17 cellular contexts compared by ENCODE assay signal in the genomic region with DNA sequence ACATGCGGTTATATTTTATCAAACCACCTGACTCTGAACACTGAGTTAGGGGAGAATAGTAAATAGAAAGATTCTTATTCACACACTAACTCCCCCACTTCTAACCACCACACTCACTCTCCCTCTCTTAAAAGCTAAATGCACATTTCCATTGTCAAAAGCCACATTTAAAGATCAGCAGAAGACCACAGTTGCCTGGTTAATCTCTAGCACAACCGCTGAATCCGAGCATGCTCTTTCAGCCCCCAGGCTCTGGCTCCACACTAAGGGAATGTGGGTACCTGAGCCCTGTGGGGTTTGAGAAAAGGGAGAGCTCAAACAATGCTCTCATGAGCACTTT. TPM values are rescaled to one million over a fixed set of nuclear protein-coding genes. Genes with fewer than 3 reads are reported as not detected.
DNase-seq lines count a peak whose midpoint lies in the region; ATAC-seq and TF ChIP-seq lines count a peak whose summit lies in the region.
"Had no signal": no experiment of that assay in that cellular context is flagged by ENCODE, and none has a peak within 500 bp of the region (broad histone marks: within the 10 kb centered on the region; RNA-seq: fewer than 3 reads in every experiment).

No MANE protein-coding gene starts in this region.

- ATAC-seq in activated naive CD8-positive, alpha-beta T cell treated with anti-CD3 and anti-CD28 coated beads, Interleukin-2, amount 50 U/mL, for 24 hours: peak; percentile 89
- ATAC-seq: stimulated activated effector memory CD8-positive, alpha-beta T cell treated with anti-CD3 and anti-CD28 coated beads, Interleukin-12 subunit alpha, Interleukin-12 subunit beta, amount 100 ng/mL, for 72 hours had no signal

- H3K27me3 ChIP-seq in MM.1S (replicated peaks; ENCODE audit: insufficient read depth, low read length): no peaks in the 10 kb centered on the region
- H3K27me3 ChIP-seq: brain microvascular endothelial cell had no signal

- DNase-seq in activated CD4-positive, alpha-beta T cell treated with anti-CD3 and anti-CD28 coated beads, Interleukin-2, amount 10 ng/mL, durations not matched to agents 24 days and 14 days: peak; percentile 71
- no peak for DNase-seq in activated CD4-positive, alpha-beta T cell treated with anti-CD3 and anti-CD28 coated beads, Interleukin-2, amount 50 U/mL, for 48 hours
- DNase-seq in MM.1S (no peak), progenitor cell of endocrine pancreas (ENCODE audit: low spot score, unreplicated experiment) (no peak), cerebellar cortex (ENCODE audit: low spot score) (no peak), middle frontal gyrus (ENCODE audit: extremely low spot score, low spot score) (no peak)
- DNase-seq in activated naive CD8-positive, alpha-beta T cell treated with anti-CD3 and anti-CD28 coated beads, Interleukin-2, amount 50 U/mL, for 24 hours: no peak
- no peak for DNase-seq in stimulated activated CD8-positive, alpha-beta memory T cell treated with anti-CD3 and anti-CD28 coated beads, Interleukin-4, amount 100 ng/mL, for 48 hours
- DNase-seq: brain microvascular endothelial cell; Caco-2; foreskin melanocyte; immature natural killer cell; mammary epithelial cell; NCI-H1092; nucleus accumbens; stimulated activated CD4-positive, alpha-beta T cell treated with anti-CD3 and anti-CD28 coated beads, Interleukin-4, amount 100 ng/mL, for 4 hours had no signal

- no peaks in the 10 kb centered on the region for H3K27me3 Mint-ChIP-seq in activated CD4-positive, alpha-beta T cell treated with anti-CD3 and anti-CD28 coated beads, Interleukin-2, amount 10 ng/mL, durations not matched to agents 24 days and 14 days
- H3K27me3 Mint-ChIP-seq in activated naive CD8-positive, alpha-beta T cell treated with anti-CD3 and anti-CD28 coated beads, Interleukin-2, amount 50 U/mL, for 24 hours: no peaks in the 10 kb centered on the region
- H3K27me3 Mint-ChIP-seq in progenitor cell of endocrine pancreas: no peaks in the 10 kb centered on the region

- H4K20me1 ChIP-seq in MM.1S (ENCODE audit: insufficient read depth, low read length): no peaks in the 10 kb centered on the region

- no peaks in the 10 kb centered on the region for H3K9me2 ChIP-seq in MM.1S (replicated peaks; ENCODE audit: insufficient read depth, low read length)

- TF ChIP-seq CTCF in MM.1S (IDR thresholded peaks at IDR 0.05; ENCODE audit: low read length): no peak
- no peak for TF ChIP-seq CTCF in progenitor cell of endocrine pancreas (IDR thresholded peaks at IDR 0.05; ENCODE audit: unreplicated experiment)

- H3K4me3 ChIP-seq in MM.1S (ENCODE audit: low read length): no peak overlapping the region; the same call in 1 of the 2 replicates

- no peak overlapping the region for H2AFZ ChIP-seq in MM.1S (ENCODE audit: low read length)

- intact Hi-C loops in activated CD4-positive, alpha-beta T cell treated with anti-CD3 and anti-CD28 coated beads, Interleukin-2, amount 10 ng/mL, durations not matched to agents 24 days and 14 days (cut with micrococcal nuclease): loop anchor here (1.0 to 5.0 kb wide), 2 partner anchors 16 to 35 kb away; a partner anchor contains a TSS

- peak overlapping the region; percentile 57; the same call in 1 of the 2 replicates for H3K4me2 ChIP-seq in MM.1S (ENCODE audit: low read depth, low read length)

- peak overlapping the region; percentile 13; the same call in 1 of the 2 replicates for H3K9ac ChIP-seq in MM.1S (ENCODE audit: low read length)

- H3K36me3 ChIP-seq in MM.1S (replicated peaks; ENCODE audit: insufficient read depth, low read length): no peaks in the 10 kb centered on the region
- H3K36me3 ChIP-seq: brain microvascular endothelial cell had no signal

- H3K9me3 ChIP-seq in MM.1S (replicated peaks; ENCODE audit: insufficient read depth, low read length): no peaks in the 10 kb centered on the region
- H3K9me3 ChIP-seq: Caco-2 had no signal

- H3K79me2 ChIP-seq in MM.1S (ENCODE audit: low read length): peaks cover 28% of the 10 kb centered on the region

- H3K4me3 Mint-ChIP-seq in activated CD4-positive, alpha-beta T cell treated with anti-CD3 and anti-CD28 coated beads, Interleukin-2, amount 10 ng/mL, durations not matched to agents 24 days and 14 days: peak overlapping the region; percentile 63
- no peak overlapping the region for H3K4me3 Mint-ChIP-seq in activated naive CD8-positive, alpha-beta T cell treated with anti-CD3 and anti-CD28 coated beads, Interleukin-2, amount 50 U/mL, for 24 hours
- H3K4me3 Mint-ChIP-seq in progenitor cell of endocrine pancreas (ENCODE audit: low read depth): peak overlapping the region; percentile 36
- H3K4me3 Mint-ChIP-seq: immature natural killer cell; stimulated activated effector memory CD8-positive, alpha-beta T cell treated with anti-CD3 and anti-CD28 coated beads, Interleukin-12 subunit alpha, Interleukin-12 subunit beta, amount 100 ng/mL, for 72 hours had no signal

- peak overlapping the region; percentile 75 for H3K27ac ChIP-seq in MM.1S (ENCODE audit: low read length)
- H3K27ac ChIP-seq: brain microvascular endothelial cell had no signal

- H3K27ac Mint-ChIP-seq in activated CD4-positive, alpha-beta T cell treated with anti-CD3 and anti-CD28 coated beads, Interleukin-2, amount 10 ng/mL, durations not matched to agents 24 days and 14 days: peak overlapping the region; percentile 26
- H3K27ac Mint-ChIP-seq in activated naive CD8-positive, alpha-beta T cell treated with anti-CD3 and anti-CD28 coated beads, Interleukin-2, amount 50 U/mL, for 24 hours: no peak overlapping the region
- peak overlapping the region; percentile 95 for H3K27ac Mint-ChIP-seq in progenitor cell of endocrine pancreas
- H3K27ac Mint-ChIP-seq: stimulated activated effector memory CD8-positive, alpha-beta T cell treated with anti-CD3 and anti-CD28 coated beads, Interleukin-12 subunit alpha, Interleukin-12 subunit beta, amount 100 ng/mL, for 72 hours had no signal

- no peaks in the 10 kb centered on the region for H3K9me3 Mint-ChIP-seq in activated CD4-positive, alpha-beta T cell treated with anti-CD3 and anti-CD28 coated beads, Interleukin-2, amount 10 ng/mL, durations not matched to agents 24 days and 14 days
- no peaks in the 10 kb centered on the region for H3K9me3 Mint-ChIP-seq in activated naive CD8-positive, alpha-beta T cell treated with anti-CD3 and anti-CD28 coated beads, Interleukin-2, amount 50 U/mL, for 24 hours
- no peaks in the 10 kb centered on the region for H3K9me3 Mint-ChIP-seq in progenitor cell of endocrine pancreas (ENCODE audit: low read depth)
- H3K9me3 Mint-ChIP-seq: immature natural killer cell; stimulated activated effector memory CD8-positive, alpha-beta T cell treated with anti-CD3 and anti-CD28 coated beads, Interleukin-12 subunit alpha, Interleukin-12 subunit beta, amount 100 ng/mL, for 72 hours had no signal

- peaks cover 27% of the 10 kb centered on the region for H3F3A ChIP-seq in MM.1S (ENCODE audit: insufficient read depth, low read length)

- H3K4me1 Mint-ChIP-seq in activated CD4-positive, alpha-beta T cell treated with anti-CD3 and anti-CD28 coated beads, Interleukin-2, amount 10 ng/mL, durations not matched to agents 24 days and 14 days: peaks cover 39% of the 10 kb centered on the region
- peaks cover 38% of the 10 kb centered on the region for H3K4me1 Mint-ChIP-seq in activated naive CD8-positive, alpha-beta T cell treated with anti-CD3 and anti-CD28 coated beads, Interleukin-2, amount 50 U/mL, for 24 hours
- peaks cover 42% of the 10 kb centered on the region for H3K4me1 Mint-ChIP-seq in progenitor cell of endocrine pancreas (ENCODE audit: low read depth)

- H3K36me3 Mint-ChIP-seq in activated CD4-positive, alpha-beta T cell treated with anti-CD3 and anti-CD28 coated beads, Interleukin-2, amount 10 ng/mL, durations not matched to agents 24 days and 14 days (ENCODE audit: low read depth): peaks cover 17% of the 10 kb centered on the region
- peaks cover 8% of the 10 kb centered on the region for H3K36me3 Mint-ChIP-seq in activated naive CD8-positive, alpha-beta T cell treated with anti-CD3 and anti-CD28 coated beads, Interleukin-2, amount 50 U/mL, for 24 hours (ENCODE audit: low read depth)
- H3K36me3 Mint-ChIP-seq in progenitor cell of endocrine pancreas (ENCODE audit: insufficient read depth): peaks cover 5% of the 10 kb centered on the region
- H3K36me3 Mint-ChIP-seq: stimulated activated effector memory CD8-positive, alpha-beta T cell treated with anti-CD3 and anti-CD28 coated beads, Interleukin-12 subunit alpha, Interleukin-12 subunit beta, amount 100 ng/mL, for 72 hours had no signal

- H3K4me1 ChIP-seq in MM.1S (ENCODE audit: low read length): peaks cover 27% of the 10 kb centered on the region
- H3K4me1 ChIP-seq: Caco-2 had no signal

RNA-seq across cellular contexts. Expression of a gene that starts 35.7 kb away (rescaled TPM):
- 51.5 and 57.9 TPM in 2 replicates for total RNA-seq in activated CD4-positive, alpha-beta T cell treated with anti-CD3 and anti-CD28 coated beads, Interleukin-2, amount 10 ng/mL, durations not matched to agents 24 days and 14 days
- 63.4 and 65.1 TPM in 2 replicates for total RNA-seq in progenitor cell of endocrine pancreas
